Comparison of ENCODE assay signal across 10 cellular contexts in the genomic region with DNA sequence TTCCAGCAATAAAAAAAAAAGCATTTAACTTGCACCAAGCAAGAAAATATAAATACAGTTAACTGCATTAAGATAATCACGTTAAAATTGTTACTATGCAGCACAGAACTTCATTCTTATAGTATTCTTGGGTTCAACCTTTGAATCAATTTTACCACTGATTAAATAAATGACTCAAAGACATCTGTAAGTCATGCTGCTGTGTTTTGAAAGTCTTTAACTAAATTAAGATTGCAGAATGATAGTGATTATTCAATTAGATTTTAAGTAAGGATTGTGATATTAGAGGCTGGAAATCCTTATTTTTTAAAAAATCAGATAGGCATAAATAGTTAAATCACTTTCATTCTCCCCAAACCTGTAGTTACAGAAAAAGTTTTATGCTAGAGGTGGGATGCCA.
"Had no signal": no experiment of that assay in that cellular context is flagged by ENCODE, and none has a peak within 500 bp of the region (broad histone marks: within the 10 kb centered on the region; RNA-seq: fewer than 3 reads in every experiment).

No MANE protein-coding gene starts in this region.

- H3K4me1 ChIP-seq: HAP-1 had no signal

- ATAC-seq: HCT116, HepG2 had no signal

- H3K4me3 ChIP-seq: GM23248, HAP-1 had no signal

- H2AFZ ChIP-seq: GM23248 had no signal

- DNase-seq: GM23248, GOT3, H7, HFFc6, KBM-7 had no signal

- H3K9ac ChIP-seq: GM23248, KMS-11 had no signal

- H3K36me3 ChIP-seq: HAP-1 had no signal

- H3K9me3 ChIP-seq: HAP-1 had no signal

- H3K4me2 ChIP-seq: KMS-11 had no signal

- H3K27ac ChIP-seq: GM23248, HL-60, KMS-11 had no signal
